ENCODE assay signal across 17 cellular contexts in genomic region chr16:58716468-58716867, GRCh38. TPM values are rescaled to one million over a fixed set of nuclear protein-coding genes. Genes with fewer than 3 reads are reported as not detected.
DNase-seq lines count a peak whose midpoint lies in the region; ATAC-seq, FAIRE-seq and TF ChIP-seq lines count a peak whose summit lies in the region.
"Had no signal": no experiment of that assay in that cellular context is flagged by ENCODE, and none has a peak within 500 bp of the region (broad histone marks: within the 10 kb centered on the region; RNA-seq: fewer than 3 reads in every experiment).

No MANE protein-coding gene starts in this region.

- no peak overlapping the region for H3K4ac ChIP-seq in mesenchymal stem cell (ENCODE audit: low read depth in 1 of 2, low read length in 2 of 2)

- FAIRE-seq in HTR-8/SVneo (lab: Jason Lieb, UNC) (peak; percentile 75), frontal cortex (lab: Jason Lieb, UNC) (no peak)
- FAIRE-seq: GM12891, H1, HepG2 had no signal

- H2BK120ac ChIP-seq in mesenchymal stem cell (ENCODE audit: low read depth, low read length) = no peak overlapping the region

- H3K14ac ChIP-seq in mesenchymal stem cell (ENCODE audit: low read length in 2 of 2) = no peak overlapping the region

- H4K91ac ChIP-seq in mesenchymal stem cell (ENCODE audit: low read length) = no peak overlapping the region

- H3K9me3 Mint-ChIP-seq in activated T-helper 17 cell treated with anti-CD3 and anti-CD28 coated beads, Interleukin-2, amount 50 U/mL, for 72 hours = no peaks in the 10 kb centered on the region
- H3K9me3 Mint-ChIP-seq: CD4-positive, alpha-beta memory T cell had no signal

- H3K9ac ChIP-seq in mammary epithelial cell (ENCODE audit: insufficient read depth, low read length) (no peak overlapping the region), mesenchymal stem cell (ENCODE audit: low read length) (no peak overlapping the region)

- 95% methylated on average over 8 of the region's 8 CpGs for WGBS in mammary epithelial cell (ENCODE audit: low coverage, missing lambda C conversion rate)
- 98% methylated on average over 8 of the region's 8 CpGs for WGBS in mesenchymal stem cell

- peaks cover 9% of the 10 kb centered on the region for H3K79me1 ChIP-seq in mesenchymal stem cell (replicated peaks; ENCODE audit: low read length, poor library complexity, severe bottlenecking)

- H4K8ac ChIP-seq in mesenchymal stem cell (ENCODE audit: low read length) = no peak overlapping the region

- H3K36me3 Mint-ChIP-seq in activated T-helper 17 cell treated with anti-CD3 and anti-CD28 coated beads, Interleukin-2, amount 50 U/mL, for 72 hours (ENCODE audit: low read depth) = peaks cover 99% of the 10 kb centered on the region

- H2AK5ac ChIP-seq in mesenchymal stem cell (ENCODE audit: low read length, severe bottlenecking) = no peak overlapping the region

- no peaks in the 10 kb centered on the region for H3K4me1 Mint-ChIP-seq in activated T-helper 17 cell treated with anti-CD3 and anti-CD28 coated beads, Interleukin-2, amount 50 U/mL, for 72 hours
- H3K4me1 Mint-ChIP-seq: CD4-positive, alpha-beta memory T cell had no signal

- intact Hi-C loops in mammary epithelial cell (cut with micrococcal nuclease) (no loop called here), breast epithelium (cut with DNase I; ENCODE audit: low total_unique reads) (no loop called here)

- in situ Hi-C loops in mammary epithelial cell (cut with MboI; ENCODE audit: low sequenced_read_pairs in 2 of 2) = no loop called here

- no peaks in the 10 kb centered on the region for H3K27me3 ChIP-seq in mammary epithelial cell (ENCODE audit: insufficient read depth, low read length)
- H3K27me3 ChIP-seq in breast epithelium = no peaks in the 10 kb centered on the region
- H3K27me3 ChIP-seq in mesenchymal stem cell (ENCODE audit: control insufficient read depth in 1 of 2, insufficient read depth in 1 of 2, low read length in 2 of 2) = no peaks in the 10 kb centered on the region
- H3K27me3 ChIP-seq: BE2C had no signal

- dilution Hi-C loops in mammary epithelial cell (cut with HindIII; ENCODE audit: low sequenced_read_pairs) = no loop called here

- CTCF ChIA-PET in mammary epithelial cell (lab: Charles Lee; ENCODE audit: low non-redundant PET) = no interaction called here

- ATAC-seq in activated T-helper 17 cell treated with anti-CD3 and anti-CD28 coated beads, Interleukin-2, amount 50 U/mL, for 72 hours (replicated peaks) = no peak
- ATAC-seq: HepG2 had no signal

- DNase-seq in mammary epithelial cell (no peak), breast epithelium (ENCODE audit: low spot score in 2 of 2) (no peak), HTR-8/SVneo (ENCODE audit: insufficient read length, low spot score) (no peak), mesenchymal stem cell (no peak), AG08395 (ENCODE audit: low spot score) (no peak), NAMALWA (ENCODE audit: low spot score) (no peak), frontal cortex (ENCODE audit: low spot score in 2 of 2) (no peak)
- DNase-seq: ACHN; BE2C; CD4-positive, alpha-beta memory T cell; DMS79 had no signal

- H3K9me3 ChIP-seq in mammary epithelial cell (replicated peaks; ENCODE audit: insufficient read depth, low read length) (no peaks in the 10 kb centered on the region), breast epithelium (no peaks in the 10 kb centered on the region), mesenchymal stem cell (ENCODE audit: control insufficient read depth, low read length) (no peaks in the 10 kb centered on the region)
- H3K9me3 ChIP-seq: BE2C, HAP-1 had no signal

- H2BK5ac ChIP-seq in mesenchymal stem cell (ENCODE audit: low read depth, low read length, poor library complexity, severe bottlenecking) = no peak overlapping the region

- H3K27me3 Mint-ChIP-seq in activated T-helper 17 cell treated with anti-CD3 and anti-CD28 coated beads, Interleukin-2, amount 50 U/mL, for 72 hours = no peaks in the 10 kb centered on the region
- H3K27me3 Mint-ChIP-seq: CD4-positive, alpha-beta memory T cell had no signal

- H3K4me3 ChIP-seq in mammary epithelial cell (replicated peaks in 1 of 3; ENCODE audit: insufficient read depth in 1 of 3, low read depth in 2 of 3, low read length in 3 of 3) (no peak overlapping the region), breast epithelium (no peak overlapping the region), mesenchymal stem cell (ENCODE audit: insufficient read depth in 1 of 2, low read depth in 1 of 2, low read length in 2 of 2) (no peak overlapping the region)
- H3K4me3 ChIP-seq: HAP-1 had no signal

- no peaks in the 10 kb centered on the region for H4K20me1 ChIP-seq in mammary epithelial cell (ENCODE audit: insufficient read depth, low read length)

- no peak overlapping the region for H3K4me3 Mint-ChIP-seq in activated T-helper 17 cell treated with anti-CD3 and anti-CD28 coated beads, Interleukin-2, amount 50 U/mL, for 72 hours
- H3K4me3 Mint-ChIP-seq: CD4-positive, alpha-beta memory T cell had no signal

- H2AFZ ChIP-seq in mammary epithelial cell (ENCODE audit: low read depth, low read length) (no peak overlapping the region), mesenchymal stem cell (ENCODE audit: low read depth, low read length) (no peak overlapping the region)

- peaks cover 45% of the 10 kb centered on the region for H3K36me3 ChIP-seq in mammary epithelial cell (ENCODE audit: insufficient read depth, low read length)
- H3K36me3 ChIP-seq in breast epithelium = no peaks in the 10 kb centered on the region
- H3K36me3 ChIP-seq in mesenchymal stem cell (ENCODE audit: control insufficient read depth in 1 of 2, insufficient read depth in 2 of 2, low read depth in 1 of 2, low read length in 2 of 2) = peaks cover 48 to 78% of the 10 kb centered on the region in 2 experiments

- H2BK15ac ChIP-seq in mesenchymal stem cell (ENCODE audit: low read depth, poor library complexity, severe bottlenecking) = no peak overlapping the region

- no peak overlapping the region for H3K23ac ChIP-seq in mesenchymal stem cell (ENCODE audit: low read length in 2 of 2)

- TF ChIP-seq CTCF in mammary epithelial cell (conservative IDR thresholded peaks at IDR 0.05 in 1 of 2, IDR thresholded peaks at IDR 0.05 in 1 of 2; ENCODE audit: extremely low read depth in 1 of 2, insufficient read depth in 1 of 2, low read depth in 1 of 2, low read length in 2 of 2) = no peak
- no peak for TF ChIP-seq CTCF in breast epithelium (IDR thresholded peaks at IDR 0.05)

- H3K27ac ChIP-seq in mammary epithelial cell (ENCODE audit: insufficient read depth, low read depth, low read length) = no peak overlapping the region
- no peak overlapping the region for H3K27ac ChIP-seq in breast epithelium
- H3K27ac ChIP-seq in mesenchymal stem cell (ENCODE audit: low read length, poor library complexity, severe bottlenecking) = no peak overlapping the region
- H3K27ac ChIP-seq: C4-2B had no signal

- TSS peak; percentile 2 for BruUV-seq in mammary epithelial cell (replicated peaks; lab: Mats Ljungman, UMichigan)

- no peak overlapping the region for H3K4me2 ChIP-seq in mammary epithelial cell (ENCODE audit: insufficient read depth, low read depth, low read length)
- H3K4me2 ChIP-seq in mesenchymal stem cell (ENCODE audit: low read length, poor library complexity, severe bottlenecking) = peak overlapping the region; percentile 29

- no peak overlapping the region for H3K18ac ChIP-seq in mesenchymal stem cell (ENCODE audit: low read depth in 1 of 2, low read length in 2 of 2)

- no peak for TF ChIP-seq POLR2A in breast epithelium (IDR thresholded peaks at IDR 0.05)

- peak overlapping the region; percentile 29 for H3K27ac Mint-ChIP-seq in activated T-helper 17 cell treated with anti-CD3 and anti-CD28 coated beads, Interleukin-2, amount 50 U/mL, for 72 hours

- H2BK12ac ChIP-seq in mesenchymal stem cell (ENCODE audit: low read length in 2 of 2) = no peak overlapping the region

- H3K4me1 ChIP-seq in mammary epithelial cell (ENCODE audit: insufficient read depth, low read length) = no peaks in the 10 kb centered on the region
- H3K4me1 ChIP-seq in breast epithelium = no peaks in the 10 kb centered on the region
- H3K4me1 ChIP-seq in mesenchymal stem cell (ENCODE audit: control insufficient read depth, insufficient read depth, low read depth, low read length) = no peaks in the 10 kb centered on the region
- H3K4me1 ChIP-seq: BE2C, HAP-1 had no signal

- H3K79me2 ChIP-seq in mammary epithelial cell (ENCODE audit: insufficient read depth, low read length) = peaks cover 14% of the 10 kb centered on the region

RNA-seq across cellular contexts. Expression of gene GOT2, which starts 17.6 kb away (rescaled TPM):
- total RNA-seq in mammary epithelial cell (100 to 1,000 TPM in 1 of 2 donors, 10 to 100 TPM in 1; 74.7 to 160 TPM), breast epithelium (10 to 100 TPM; 15.4 to 56.2 (median 45.2) TPM), frontal cortex (33.8 TPM)
- polyA plus RNA-seq in mammary epithelial cell = 142 TPM
- 242 TPM for polyA minus RNA-seq in mammary epithelial cell
- 100 to 1,000 TPM in 1 of 2 donors, 10 to 100 TPM in 1; 70.7 to 126 TPM for total RNA-seq in activated T-helper 17 cell treated with anti-CD3 and anti-CD28 coated beads, Interleukin-2, amount 50 U/mL, for 72 hours
- 62.6 TPM for polyA plus RNA-seq in mesenchymal stem cell (2013, experiment 1 of 2)
- polyA plus RNA-seq in mesenchymal stem cell (2013, experiment 2 of 2) = 60.9 TPM

RNA-seq across cellular contexts. Expression of gene SLC38A7, which starts 31.9 kb away (rescaled TPM):
- total RNA-seq in mammary epithelial cell (10 to 100 TPM; 22.7 to 42.0 TPM), breast epithelium (10 to 100 TPM; 12.7 to 15.4 (median 13.1) TPM), frontal cortex (14.3 TPM)
- 15.2 TPM for polyA plus RNA-seq in mammary epithelial cell
- polyA minus RNA-seq in mammary epithelial cell = 22.6 TPM
- total RNA-seq in activated T-helper 17 cell treated with anti-CD3 and anti-CD28 coated beads, Interleukin-2, amount 50 U/mL, for 72 hours = 1 to 10 TPM; 4.6 to 9.0 TPM
- 30.9 TPM for polyA plus RNA-seq in mesenchymal stem cell (2013, experiment 1 of 2)
- polyA plus RNA-seq in mesenchymal stem cell (2013, experiment 2 of 2) = 29.8 TPM
